ENCODE assay signal across 24 cellular contexts in the genomic region with DNA sequence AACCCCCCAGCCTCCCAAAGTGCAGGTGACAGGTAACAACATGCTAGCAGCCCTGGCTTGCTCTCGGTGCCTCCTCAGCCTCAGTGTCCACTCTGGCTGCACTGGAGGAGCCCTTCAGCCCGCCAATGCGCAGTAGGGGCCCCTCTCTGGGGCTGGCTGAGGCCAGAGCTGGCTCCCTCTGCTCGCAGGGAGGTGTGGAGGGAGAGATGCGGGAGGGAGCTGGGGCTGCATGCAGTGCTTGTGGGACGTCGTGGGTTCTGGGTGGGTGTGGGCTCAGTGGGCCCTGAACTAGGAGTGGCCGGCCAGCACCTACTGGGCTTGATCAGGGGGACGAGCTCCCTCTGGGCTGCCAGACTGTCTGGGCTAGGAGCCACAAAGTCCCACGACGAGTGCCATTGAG.
"Had no signal": no experiment of that assay in that cellular context is flagged by ENCODE, and none has a peak within 500 bp of the region (broad histone marks: within the 10 kb centered on the region; RNA-seq: fewer than 3 reads in every experiment).

No MANE protein-coding gene starts in this region.

- ATAC-seq: gastrocnemius medialis, heart right ventricle, left cardiac atrium, left lung, left ventricle myocardium superior, lower lobe of right lung, mucosa of descending colon had no signal

- H3K4me1 ChIP-seq: esophagus muscularis mucosa, gastrocnemius medialis, heart right ventricle, left lung, lower lobe of right lung had no signal

- H3K36me3 ChIP-seq: esophagus muscularis mucosa, gastrocnemius medialis, heart right ventricle, left lung, lower lobe of right lung had no signal

- H3K27ac ChIP-seq: coronary artery, dorsolateral prefrontal cortex, esophagus muscularis mucosa, gastrocnemius medialis, heart right ventricle, left lung, lower lobe of right lung had no signal

- H3K4me3 ChIP-seq: coronary artery, dorsolateral prefrontal cortex, esophagus muscularis mucosa, gastrocnemius medialis, heart right ventricle, left lung, lower lobe of right lung, mucosa of descending colon had no signal

- FAIRE-seq: colon, endothelial cell of umbilical vein, islet of Langerhans, keratinocyte had no signal

- H3K9me3 ChIP-seq: esophagus muscularis mucosa, gastrocnemius medialis, left lung, lower lobe of right lung, mucosa of descending colon had no signal

- H3K27me3 ChIP-seq: dorsolateral prefrontal cortex, gastrocnemius medialis, heart right ventricle, left lung had no signal

- DNase-seq: dermis blood vessel endothelial cell; dorsolateral prefrontal cortex; effector CD4-positive, alpha-beta T cell; effector memory CD4-positive, alpha-beta T cell; foreskin melanocyte; gastrocnemius medialis; glutamatergic neuron; head of caudate nucleus; heart right ventricle; hypothalamus; immature natural killer cell; left cardiac atrium; left ventricle myocardium superior; lower lobe of right lung; mesenchymal stem cell; mucosa of descending colon; naive B cell had no signal
